ENCODE assay signal across 26 cellular contexts in genomic region chr19:44701228-44701627, GRCh38. TPM values are rescaled to one million over a fixed set of nuclear protein-coding genes. Genes with fewer than 3 reads are reported as not detected.
"Had no signal": no experiment of that assay in that cellular context is flagged by ENCODE, and none has a peak within 500 bp of the region (broad histone marks: within the 10 kb centered on the region; RNA-seq: fewer than 3 reads in every experiment).

No MANE protein-coding gene starts in this region.

- H3K36me3 ChIP-seq: SJCRH30 had no signal

- DNase-seq: Kasumi-1, MV-4-11, NCI-H1048, NCI-H1105 treated with DMSO at 0.1 percent for 48 hours, NCI-H1417 treated with DMSO at 0.1 percent for 48 hours, NCI-H146, NCI-H1694 treated with DMSO at 0.1 percent for 48 hours, NCI-H1930, NCI-H2081, NCI-H2107, NCI-H2227 treated with DMSO at 0.1 percent for 48 hours, NCI-H524 treated with DMSO at 0.1 percent for 48 hours, NCI-H69, NCI-H774, PC-3, SHP77 treated with DMSO at 0.1 percent for 48 hours had no signal

- H3K4me2 ChIP-seq: KMS-11 had no signal

- ATAC-seq: K562, Panc1, PC-3, Right ventricle myocardium inferior, SK-N-SH treated with all-trans-retinoic acid at 6 μM for 48 hours had no signal

- H3K9me3 Mint-ChIP-seq: IgD-negative memory B cell had no signal

- H3K27ac ChIP-seq: KMS-11, SJCRH30 had no signal

- H3K4me3 ChIP-seq: K562, SJCRH30 had no signal

- H3K9me3 ChIP-seq: SJCRH30 had no signal

- FAIRE-seq: K562 had no signal

- H3K9ac ChIP-seq: KMS-11 had no signal

- H3K27ac Mint-ChIP-seq: IgD-negative memory B cell had no signal

- H3K4me3 Mint-ChIP-seq: IgD-negative memory B cell had no signal

RNA-seq across cellular contexts. Expression of gene CEACAM16, which starts 2.3 kb away (rescaled TPM):
- total RNA-seq: HT-29, K562, M059J, NCI-H460, PC-3, Right ventricle myocardium inferior had no signal
- polyA plus RNA-seq: IgD-negative memory B cell, K562 had no signal

RNA-seq across cellular contexts. Expression of gene CEACAM19, which starts 29.9 kb away (rescaled TPM):
- polyA plus RNA-seq: IgD-negative memory B cell had no signal

RNA-seq across cellular contexts. Expression of gene PVR, which starts 57.5 kb away (rescaled TPM):
- polyA plus RNA-seq: IgD-negative memory B cell had no signal
